ENCODE assay signal across 8 cellular contexts in the genomic region with DNA sequence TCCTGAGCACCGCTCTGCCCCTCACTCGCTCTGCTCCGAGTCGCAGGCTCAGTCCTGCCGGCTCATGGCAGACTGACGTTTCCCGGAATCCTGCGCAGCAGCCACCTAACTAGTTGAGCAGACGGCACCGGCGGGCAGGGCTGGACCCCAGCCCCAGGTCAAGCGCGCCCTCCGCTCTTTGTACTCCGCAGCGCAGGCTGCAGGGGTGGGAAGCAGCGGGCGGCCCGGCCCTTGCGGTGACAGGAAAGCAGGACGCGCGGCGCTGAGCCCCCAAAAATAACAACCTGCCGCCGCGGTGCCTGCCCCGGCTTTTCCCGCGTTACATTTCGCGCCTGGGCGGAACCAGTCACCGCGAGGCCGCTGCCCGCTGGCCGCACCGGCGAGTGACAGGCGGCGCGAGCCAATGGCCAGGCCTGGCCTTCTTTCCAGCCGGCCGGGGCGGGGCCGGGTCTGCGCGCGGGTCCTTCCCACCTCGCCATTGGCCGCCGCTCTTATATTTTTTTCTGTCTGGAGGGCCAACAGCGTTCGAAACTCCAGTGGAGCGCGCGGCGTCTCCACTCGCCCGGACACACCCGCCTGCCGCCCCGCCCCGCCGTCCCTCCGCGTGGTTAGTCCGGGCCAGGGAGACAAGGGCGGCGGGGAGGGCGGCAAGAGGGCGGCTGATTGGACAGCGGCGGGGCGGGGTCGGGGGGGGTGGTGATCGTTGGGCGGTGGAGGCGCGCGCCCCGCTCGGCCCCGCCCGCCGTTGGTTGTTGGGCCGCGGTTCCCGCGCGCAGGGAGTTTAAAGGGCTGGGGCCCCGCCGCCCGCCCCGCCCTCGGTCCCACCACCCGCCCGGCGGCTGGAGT. TPM values are rescaled to one million over a fixed set of nuclear protein-coding genes. Genes with fewer than 3 reads are reported as not detected.
DNase-seq lines count a peak whose midpoint lies in the region; ATAC-seq and TF ChIP-seq lines count a peak whose summit lies in the region.

TSS of gene ZNF367 (minus strand) at position 297 of the 846 bp plus-strand sequence. CDS start 338 bp downstream, outside the sequence.

- peak within 1 kb of the TSS; percentile 92 to 97 for H3K27ac Mint-ChIP-seq in natural killer cell

- no peaks in the 10 kb centered on the region for H3K27me3 Mint-ChIP-seq in natural killer cell (ENCODE audit: low read depth in 2 of 2)

- peak; percentile 72 to 88 (median 80) for ATAC-seq in natural killer cell

- peak within 1 kb of the TSS; percentile 90 for H3K4me3 Mint-ChIP-seq in natural killer cell

- DNase-seq in EL (peak; percentile 99), H4 (ENCODE audit: low spot score) (peak; percentile 94), LNCaP clone FGC (ENCODE audit: low read depth) (peak; percentile 84), RPMI8226 (peak; percentile 92), fibroblast of gingiva (ENCODE audit: low read depth) (peak; percentile 99), natural killer cell (peak; percentile 88)
- DNase-seq in activated T-helper 1 cell treated with anti-CD3 and anti-CD28 coated beads, Interleukin-2, amount 50 U/mL, for 16 hours (ENCODE audit: low read depth in 1 of 2, low spot score in 1 of 2): peak; percentile 83 to 85
- DNase-seq in stimulated activated naive CD4-positive, alpha-beta T cell (lab: John Stamatoyannopoulos, UW): peak; percentile 76 to 84 (median 81)

- no peaks in the 10 kb centered on the region for H3K9me3 Mint-ChIP-seq in natural killer cell

- peak within 1 kb of the TSS; percentile 73 for H3K4me3 ChIP-seq in LNCaP clone FGC (ENCODE audit: low read depth, low read length)

- TF ChIP-seq CTCF in LNCaP clone FGC (IDR thresholded peaks at IDR 0.05; ENCODE audit: control insufficient read depth, extremely low read depth, insufficient read depth) (no peak), natural killer cell (IDR thresholded peaks at IDR 0.05) (no peak)

- intact Hi-C loops in natural killer cell (cut with micrococcal nuclease): loop anchor here (1.0 to 10.0 kb wide), 4 partner anchors 31 to 913 kb away; partner anchors contain the start of gene SLC35D2

- peaks cover 27 to 32% of the 10 kb centered on the region in 2 donors for H3K4me1 Mint-ChIP-seq in natural killer cell

- H3K36me3 Mint-ChIP-seq in natural killer cell: no peaks in the 10 kb centered on the region

RNA-seq across cellular contexts. Expression of gene ZNF367, which starts in this region (rescaled TPM):
- 9.9 and 11.6 TPM in 2 replicates for total RNA-seq in H4 (2014; rRNA removed; shearing (Covaris generic))
- 1 to 10 TPM; 4.4 to 6.2 (median 4.5) TPM for total RNA-seq in natural killer cell

Comparison
In these comparisons a context has a peak if more than half of its experiments do, and no peak if none do; other contexts are left out.
1. Peak in every context shown above with its lines: DNase-seq, ATAC-seq and H3K4me3 ChIP-seq.